In genomic region chr1:23553896-23554480, GRCh38 we compare ENCODE assay signal across 8 cellular contexts. TPM values are rescaled to one million over a fixed set of nuclear protein-coding genes. Genes with fewer than 3 reads are reported as not detected.
DNase-seq lines count a peak whose midpoint lies in the region; ATAC-seq and TF ChIP-seq lines count a peak whose summit lies in the region.

No MANE protein-coding gene starts in this region.

- no peaks in the 10 kb centered on the region for H3K9me3 ChIP-seq in left ventricle myocardium inferior (replicated peaks)
- H3K9me3 ChIP-seq in body of pancreas = no peaks in the 10 kb centered on the region
- H3K9me3 ChIP-seq in mesodermal cell (ENCODE audit: control insufficient read depth, low read length) = no peaks in the 10 kb centered on the region

- H3K4me3 ChIP-seq in left ventricle myocardium inferior = peak overlapping the region; percentile 87
- no peak overlapping the region for H3K4me3 ChIP-seq in body of pancreas
- H3K4me3 ChIP-seq in mesodermal cell (ENCODE audit: extremely low read depth, insufficient read depth, low read length, poor library complexity, severe bottlenecking) = peak overlapping the region; percentile 32

- no peaks in the 10 kb centered on the region for H3K27me3 ChIP-seq in left ventricle myocardium inferior (ENCODE audit: low read depth)
- H3K27me3 ChIP-seq in body of pancreas = no peaks in the 10 kb centered on the region

- 49 to 67% methylated on average over 19 to 22 of the region's 22 CpGs for WGBS in body of pancreas, 2 donors
- WGBS in mesodermal cell (ENCODE audit: insufficient coverage in 2 of 2), 2 experiments = 11 to 21% methylated on average over 17 to 18 of the region's 22 CpGs

- TF ChIP-seq CTCF in left ventricle myocardium inferior (IDR thresholded peaks at IDR 0.05; ENCODE audit: borderline replicate concordance) (no peak), body of pancreas (IDR thresholded peaks at IDR 0.05) (no peak)

- H3K4me1 ChIP-seq in left ventricle myocardium inferior (peaks cover 63% of the 10 kb centered on the region), body of pancreas (peaks cover 47% of the 10 kb centered on the region), mesodermal cell (ENCODE audit: control insufficient read depth, insufficient read depth, low read length, poor library complexity, severe bottlenecking) (peaks cover 21% of the 10 kb centered on the region)

- intact Hi-C loops in left ventricle myocardium inferior (cut with micrococcal nuclease) = no loop called here
- intact Hi-C loops in left ventricle myocardium superior (cut with micrococcal nuclease) = no loop called here
- intact Hi-C loops in body of pancreas (cut with DNase I) = no loop called here

- H3K27ac ChIP-seq in left ventricle myocardium inferior (replicated peaks) (peak overlapping the region; percentile 96), body of pancreas (peak overlapping the region; percentile 90 to 94 (median 92)), mesodermal cell (ENCODE audit: low read depth, low read length, severe bottlenecking) (peak overlapping the region; percentile 100)

- ATAC-seq in left ventricle myocardium superior (no peak), body of pancreas (no peak), GM19455 (IDR thresholded peaks at IDR 0.05; ENCODE audit: unreplicated experiment) (no peak)

- H3K36me3 ChIP-seq in left ventricle myocardium inferior (peaks cover 22% of the 10 kb centered on the region), body of pancreas (replicated peaks in 1 of 2; ENCODE audit: insufficient read depth in 1 of 2, low read depth in 2 of 2) (no peaks in the 10 kb centered on the region), mesodermal cell (ENCODE audit: control insufficient read depth, insufficient read depth, low read length) (peaks cover 24% of the 10 kb centered on the region)

- DNase-seq in left ventricle myocardium inferior = no peak
- no peak for DNase-seq in left ventricle myocardium superior
- DNase-seq in body of pancreas = peak in 1 of 4 donors; percentile 9
- no peak for DNase-seq in HT-29 (ENCODE audit: low spot score)
- no peak for DNase-seq in middle frontal gyrus (ENCODE audit: extremely low spot score, low spot score)
- no peak for DNase-seq in stimulated activated CD4-positive, alpha-beta T cell treated with anti-CD3 and anti-CD28 coated beads, Interleukin-2, amount 100 ng/mL, for 48 hours

- no peak for TF ChIP-seq POLR2A in body of pancreas (IDR thresholded peaks at IDR 0.05)

RNA-seq across cellular contexts. Expression of gene ID3, which starts 5.3 kb away (rescaled TPM):
- total RNA-seq in left ventricle myocardium inferior (75.2 TPM), left ventricle myocardium superior (82.4 TPM), body of pancreas (100 to 1,000 TPM in 1 of 2 donors, 10 to 100 TPM in 1; 65.9 to 118 TPM)
- 1,122 TPM for polyA plus RNA-seq in mesodermal cell (2013, experiment 1 of 2)
- polyA plus RNA-seq in mesodermal cell (2013, experiment 2 of 2) = 943 TPM
- total RNA-seq in HT-29 (2014; rRNA removed; shearing (Covaris generic)) = 1.3 and 3.4 TPM in 2 replicates

RNA-seq across cellular contexts. Expression of gene E2F2, which starts 23.0 kb away (rescaled TPM):
- total RNA-seq in left ventricle myocardium inferior (0.16 TPM), left ventricle myocardium superior (0.35 TPM), body of pancreas (under 1 TPM in 1 of 2 donors, not detected in 1; under 0.01 TPM)
- polyA plus RNA-seq in mesodermal cell (2013, experiment 1 of 2) = 1.1 TPM
- polyA plus RNA-seq in mesodermal cell (2013, experiment 2 of 2) = 0.96 TPM
- 4.7 TPM in 2 replicates for total RNA-seq in HT-29 (2014; rRNA removed; shearing (Covaris generic))

Comparison
In these comparisons a context has a peak if more than half of its experiments do, and no peak if none do; other contexts are left out.
1. H3K4me3 ChIP-seq: peak in left ventricle myocardium inferior (single experiment) and mesodermal cell (single experiment); none in body of pancreas (0 of 2).
2. RNA of gene ID3, which starts 5.3 kb away (total RNA-seq): 65.9 to 118 TPM in body of pancreas, 82.4 TPM in left ventricle myocardium superior (single experiment) and 75.2 TPM in left ventricle myocardium inferior (single experiment); 1.3 to 3.4 TPM in HT-29; every median in the first group is over 10 times any median in the second.
3. Peak in every context shown above with its lines, with median percentiles within 50 percentile points of each other: H3K27ac ChIP-seq.